ENCODE assay signal across 17 cellular contexts in the genomic region with DNA sequence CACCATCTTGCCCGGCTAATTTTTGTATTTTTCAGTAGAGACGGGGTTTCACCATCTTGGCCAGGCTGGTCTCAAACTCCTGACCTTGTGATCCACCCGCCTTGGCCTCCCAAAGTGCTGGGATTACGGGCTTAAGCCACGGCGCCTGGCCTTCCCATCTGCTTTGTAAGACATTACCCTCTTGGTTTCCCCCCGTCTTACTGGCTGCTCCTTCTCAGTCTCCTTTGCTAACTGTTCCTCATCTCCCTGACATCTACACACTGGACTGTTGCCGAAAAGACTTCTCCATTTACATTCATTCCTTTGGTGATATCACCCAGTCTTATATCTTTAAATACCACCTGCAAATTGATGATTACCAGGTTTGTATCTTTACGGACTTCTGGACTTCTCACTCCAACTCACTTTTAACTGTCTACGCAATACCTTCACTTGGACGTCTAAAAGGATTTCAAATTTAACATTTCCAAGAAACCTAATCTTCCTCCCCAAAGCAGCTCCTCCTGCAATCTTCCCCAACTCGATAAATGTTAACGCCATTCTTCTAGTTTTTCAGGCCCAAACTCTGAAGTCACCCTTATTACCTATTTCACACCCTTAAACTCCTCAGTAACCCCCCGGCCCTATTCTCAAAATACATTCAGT. TPM values are rescaled to one million over a fixed set of nuclear protein-coding genes. Genes with fewer than 3 reads are reported as not detected.
DNase-seq lines count a peak whose midpoint lies in the region; ATAC-seq, FAIRE-seq and TF ChIP-seq lines count a peak whose summit lies in the region.
"Had no signal": no experiment of that assay in that cellular context is flagged by ENCODE, and none has a peak within 500 bp of the region (broad histone marks: within the 10 kb centered on the region; RNA-seq: fewer than 3 reads in every experiment).

No MANE protein-coding gene starts in this region.

- POLR2A ChIA-PET in GM12878 (lab: Charles Lee) = no interaction called here
- POLR2A ChIA-PET in GM10248 (lab: Yijun Ruan, JAX) = no interaction called here

- in situ Hi-C loops in GM12878 (cut with MboI) = no loop called here

- H3K79me2 ChIP-seq in GM12878 (ENCODE audit: control insufficient read depth, insufficient read depth, low read length) = no peaks in the 10 kb centered on the region; the same call in none of the 2 replicates

- no peak for TF ChIP-seq EP300 in GM12878 (IDR thresholded peaks at IDR 0.05; ENCODE audit: borderline replicate concordance in 1 of 2, control insufficient read depth in 1 of 2, low read depth in 2 of 2, low read length in 2 of 2)

- H3K36me3 ChIP-seq in GM12878 (ENCODE audit: control insufficient read depth in 2 of 2, insufficient read depth in 2 of 2, low read length in 1 of 2) = no peaks in the 10 kb centered on the region; a peak in 1 of 4 replicates
- H3K36me3 ChIP-seq: BE2C, HAP-1 had no signal

- no peak for ATAC-seq in GM12878

- BruUV-seq in GM12878 (replicated peaks; lab: Mats Ljungman, UMichigan) = TSS peak; percentile 23

- SMC1A ChIA-PET in GM12878 (lab: Charles Lee; ENCODE audit: uncharacterized antibody, unreplicated experiment) = interaction anchor here (1.5 kb wide), 1 partner anchor 9 kb away, joined by 4 read pairs; no protein-coding TSS in a partner anchor

- H3K27me3 Mint-ChIP-seq in activated naive CD8-positive, alpha-beta T cell = no peaks in the 10 kb centered on the region
- H3K27me3 Mint-ChIP-seq in activated naive CD8-positive, alpha-beta T cell treated with anti-CD3 and anti-CD28 coated beads for 36 hours = no peaks in the 10 kb centered on the region
- peaks cover 0 to 14% (median 5%) of the 10 kb centered on the region in 3 donors for H3K27me3 Mint-ChIP-seq in immature natural killer cell (ENCODE audit: low read depth in 3 of 3)
- H3K27me3 Mint-ChIP-seq: CD4-positive, CD25-positive, alpha-beta regulatory T cell had no signal

- no peak for TF ChIP-seq POLR2A in GM12878 (IDR thresholded peaks at IDR 0.05; ENCODE audit: low read depth, low read length)

- no peaks in the 10 kb centered on the region for H3K9me3 Mint-ChIP-seq in activated naive CD8-positive, alpha-beta T cell (ENCODE audit: low read depth)
- no peaks in the 10 kb centered on the region for H3K9me3 Mint-ChIP-seq in activated naive CD8-positive, alpha-beta T cell treated with anti-CD3 and anti-CD28 coated beads for 36 hours
- H3K9me3 Mint-ChIP-seq in immature natural killer cell = no peaks in the 10 kb centered on the region
- H3K9me3 Mint-ChIP-seq: CD4-positive, CD25-positive, alpha-beta regulatory T cell had no signal

- TF ChIP-seq CTCF in GM12878 (IDR thresholded peaks at IDR 0.05 in 2 of 3, conservative IDR thresholded peaks at IDR 0.05 in 1 of 3; ENCODE audit: control insufficient read depth in 2 of 3, extremely low read depth in 1 of 3, insufficient read depth in 1 of 3, low read depth in 3 of 3, low read length in 3 of 3) (no peak), GM10248 (IDR thresholded peaks at IDR 0.05; ENCODE audit: control extremely low read depth, extremely low read depth, low read depth, missing control alignments) (no peak)

- RAD21 ChIA-PET in GM12878 (lab: Charles Lee; ENCODE audit: unreplicated experiment) = no interaction called here

- no peaks in the 10 kb centered on the region for H3K4me1 ChIP-seq in GM12878 (ENCODE audit: control insufficient read depth, insufficient read depth, low read length)
- H3K4me1 ChIP-seq: BE2C had no signal

- H3K9me3 ChIP-seq in GM12878 (replicated peaks; ENCODE audit: control insufficient read depth, insufficient read depth, low read length) = no peaks in the 10 kb centered on the region
- H3K9me3 ChIP-seq: BE2C, HAP-1 had no signal

- FAIRE-seq in GM12878 (lab: Jason Lieb, UNC) (no peak), urothelium cell line (lab: Jason Lieb, UNC) (peak; percentile 37)
- FAIRE-seq: A204.1, H1 had no signal

- TF ChIP-seq RAD21 in GM12878 (IDR thresholded peaks at IDR 0.05; ENCODE audit: insufficient read depth, low read depth, low read length) = no peak

- H3K4me2 ChIP-seq in GM12878 (ENCODE audit: control insufficient read depth, insufficient read depth) = no peak overlapping the region

- WGBS in GM12878 (ENCODE audit: insufficient coverage, insufficient replicate concordance, low lambda C conversion rate, missing lambda C conversion rate) = 94% methylated on average over 14 of the region's 14 CpGs

- intact Hi-C loops in GM12878 (cut with micrococcal nuclease; ENCODE audit: unreplicated experiment) = no loop called here

- no peak overlapping the region for H3K4me3 Mint-ChIP-seq in activated naive CD8-positive, alpha-beta T cell
- H3K4me3 Mint-ChIP-seq in activated naive CD8-positive, alpha-beta T cell treated with anti-CD3 and anti-CD28 coated beads for 36 hours = no peak overlapping the region
- H3K4me3 Mint-ChIP-seq in immature natural killer cell = peak overlapping the region in 1 of 5 donors; percentile 26
- H3K4me3 Mint-ChIP-seq: CD4-positive, CD25-positive, alpha-beta regulatory T cell had no signal

- H3K36me3 Mint-ChIP-seq in activated naive CD8-positive, alpha-beta T cell = peaks cover 10% of the 10 kb centered on the region
- H3K36me3 Mint-ChIP-seq in activated naive CD8-positive, alpha-beta T cell treated with anti-CD3 and anti-CD28 coated beads for 36 hours = peaks cover 25% of the 10 kb centered on the region
- H3K36me3 Mint-ChIP-seq in immature natural killer cell = peaks cover 0 to 7% (median 3%) of the 10 kb centered on the region in 3 donors

- H3K4me1 Mint-ChIP-seq in activated naive CD8-positive, alpha-beta T cell (ENCODE audit: low read depth) = peaks cover 45% of the 10 kb centered on the region
- H3K4me1 Mint-ChIP-seq in activated naive CD8-positive, alpha-beta T cell treated with anti-CD3 and anti-CD28 coated beads for 36 hours = peaks cover 19% of the 10 kb centered on the region
- peaks cover 83 to 91% of the 10 kb centered on the region in 2 donors for H3K4me1 Mint-ChIP-seq in immature natural killer cell

- no peak overlapping the region for H2AFZ ChIP-seq in GM12878 (ENCODE audit: control insufficient read depth, low read depth, low read length)

- DNase-seq in activated naive CD8-positive, alpha-beta T cell treated with anti-CD3 and anti-CD28 coated beads for 36 hours = no peak
- DNase-seq in GM12878 (ENCODE audit: low read depth, low spot score) (no peak), immature natural killer cell (no peak), urothelium cell line (ENCODE audit: low spot score) (no peak), dedifferentiated amniotic fluid mesenchymal stem cell (ENCODE audit: extremely low spot score) (no peak), GM10248 (ENCODE audit: extremely low spot score) (no peak)
- DNase-seq: ACHN; BE2C; C1 segment of cervical spinal cord; CD4-positive, CD25-positive, alpha-beta regulatory T cell; DMS153; DMS79; GDM1 had no signal

- peak overlapping the region; percentile 18 for H3K27ac Mint-ChIP-seq in activated naive CD8-positive, alpha-beta T cell
- H3K27ac Mint-ChIP-seq in activated naive CD8-positive, alpha-beta T cell treated with anti-CD3 and anti-CD28 coated beads for 36 hours = no peak overlapping the region
- H3K27ac Mint-ChIP-seq in immature natural killer cell = peak overlapping the region; percentile 29 to 59 (median 44)

- H4K20me1 ChIP-seq in GM12878 (ENCODE audit: control insufficient read depth, insufficient read depth) = no peaks in the 10 kb centered on the region

- H3K9ac ChIP-seq in GM12878 (ENCODE audit: control insufficient read depth, insufficient read depth, low read length) = no peak overlapping the region

- CTCF ChIA-PET in GM12878 (lab: Yijun Ruan, JAX) = no interaction called here
- CTCF ChIA-PET in GM10248 (lab: Yijun Ruan, JAX) = no interaction called here

- no peaks in the 10 kb centered on the region for H3K27me3 ChIP-seq in GM12878 (replicated peaks in 1 of 2; ENCODE audit: control insufficient read depth in 2 of 2, insufficient read depth in 2 of 2, low read length in 1 of 2)
- H3K27me3 ChIP-seq: BE2C had no signal

- H3K4me3 ChIP-seq in GM12878 = no peak overlapping the region
- H3K4me3 ChIP-seq: HAP-1 had no signal

- no peak overlapping the region for H3K27ac ChIP-seq in GM12878 (ENCODE audit: control insufficient read depth, insufficient read depth)

TF ChIP-seq in GM12878, 131 proteins besides CTCF, POLR2A, EP300 and RAD21:
- TF ChIP-seq TCF12 (IDR thresholded peaks at IDR 0.05; ENCODE audit: low read depth, low read length) = no peak
- no peak for TF ChIP-seq SRF (IDR thresholded peaks at IDR 0.05; ENCODE audit: low read depth in 2 of 2, low read length in 2 of 2)

RNA-seq across cellular contexts. Expression of a gene that starts 37.9 kb away (rescaled TPM):
- 10 to 100 TPM; 29.0 to 32.2 TPM for total RNA-seq in activated naive CD8-positive, alpha-beta T cell treated with anti-CD3 and anti-CD28 coated beads for 36 hours
- 59.8 and 65.0 TPM in 2 replicates for total RNA-seq in GM12878 (2013; cell fraction: nucleolus; rRNA removed)
- total RNA-seq in GM12878 (2014; rRNA removed) = 5.8 and 7.4 TPM in 2 replicates
- total RNA-seq in GM12878 (2014; rRNA removed; fragmentation: Illumina TruSeq; extraction: Trizol) = 7.9 and 8.1 TPM in 2 replicates
- total RNA-seq in GM12878 (2021) = 5.6 and 6.5 TPM in 2 replicates
- 1.3 TPM for polyA plus RNA-seq in GM12878 (2011; ENCODE audit: low read depth)
- 6.7 and 11.3 TPM in 2 replicates for polyA plus RNA-seq in GM12878 (2011; rRNA removed)
- polyA plus RNA-seq in GM12878 (2011; cell fraction: cytosol; rRNA removed) = 5.8 and 6.3 TPM in 2 replicates
- 4.2 and 7.6 TPM in 2 replicates for polyA plus RNA-seq in GM12878 (2011; cell fraction: nucleus; rRNA removed)
- polyA plus RNA-seq in GM12878 (2012) = 2.6 and 2.8 TPM in 2 replicates
- 5.7 and 6.5 TPM in 2 replicates for polyA plus RNA-seq in GM12878 (2014; fragmentation: Illumina TruSeq; extraction: Trizol)
- 1 to 10 TPM; 2.5 to 3.7 TPM for polyA plus RNA-seq in GM12878 (2014; fragmentation: Nextera tagmentation; extraction: Ambion mirVana)
- 3.6 and 6.8 TPM in 2 replicates for polyA plus RNA-seq in GM12878 (2014; rRNA removed)
- 1 to 10 TPM; 2.3 to 3.0 TPM for polyA plus RNA-seq in GM12878 (2016; fragmentation: Nextera tagmentation; extraction: Ambion mirVana)
- polyA minus RNA-seq in GM12878 (2011; rRNA and poly(A)+ RNA removed) = 6.5 and 22.9 TPM in 2 replicates
- polyA minus RNA-seq in GM12878 (2011; cell fraction: cytosol; rRNA and poly(A)+ RNA removed) = 5.1 and 8.5 TPM in 2 replicates
- polyA minus RNA-seq in GM12878 (2011; cell fraction: nucleus; rRNA and poly(A)+ RNA removed) = 4.4 and 5.5 TPM in 2 replicates
- polyA plus RNA-seq in immature natural killer cell = 10 to 100 TPM in 1 of 3 donors, 1 to 10 TPM in 2; 2.0 to 11.6 (median 7.0) TPM
